21 cellular contexts compared by ENCODE assay signal in the genomic region with DNA sequence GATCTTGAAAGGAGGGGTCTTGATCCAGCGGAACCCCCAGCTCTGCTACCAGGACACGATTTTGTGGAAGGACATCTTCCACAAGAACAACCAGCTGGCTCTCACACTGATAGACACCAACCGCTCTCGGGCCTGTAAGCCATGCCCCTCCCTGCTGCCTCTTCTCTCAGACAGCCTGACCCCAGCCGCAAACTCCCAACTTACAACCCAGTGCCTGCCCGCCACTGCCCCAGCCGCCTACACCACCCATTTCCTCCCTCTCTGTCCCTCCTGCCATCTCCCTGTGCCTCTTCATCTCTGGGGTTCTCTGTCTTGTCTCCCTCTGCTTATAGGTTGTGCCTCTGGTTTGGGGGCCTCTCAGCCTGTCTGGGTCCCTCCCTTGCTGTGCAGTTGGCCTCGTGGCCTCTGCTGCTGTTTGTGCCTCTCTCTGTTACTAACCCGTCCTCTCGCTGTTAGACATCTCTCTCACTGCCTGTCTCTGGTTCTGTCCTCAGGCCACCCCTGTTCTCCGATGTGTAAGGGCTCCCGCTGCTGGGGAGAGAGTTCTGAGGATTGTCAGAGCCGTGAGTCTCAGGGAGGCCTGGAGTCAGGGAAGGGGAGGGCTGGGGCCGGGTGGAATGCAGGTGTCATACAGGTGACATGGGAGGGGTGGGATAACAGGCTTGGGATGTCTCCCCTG. TPM values are rescaled to one million over a fixed set of nuclear protein-coding genes. Genes with fewer than 3 reads are reported as not detected.
"Had no signal": no experiment of that assay in that cellular context is flagged by ENCODE, and none has a peak within 500 bp of the region (broad histone marks: within the 10 kb centered on the region; RNA-seq: fewer than 3 reads in every experiment).

No MANE protein-coding gene starts in this region.

- H3K4me1 ChIP-seq: adrenal gland had no signal

- H3K4me2 ChIP-seq: hepatocyte had no signal

- H3K4me3 Mint-ChIP-seq: activated CD4-positive, alpha-beta memory T cell treated with anti-CD3 and anti-CD28 coated beads, Interleukin-2, amount 10 ng/mL, durations not matched to agents 7 days and 5 days; activated naive CD4-positive, alpha-beta T cell treated with anti-CD3 and anti-CD28 coated beads for 36 hours; activated T-helper 17 cell treated with anti-CD3 and anti-CD28 coated beads, Interleukin-2, amount 50 U/mL, for 72 hours had no signal

- H3K27me3 ChIP-seq: adrenal gland, hepatocyte, stomach had no signal

- H2AFZ ChIP-seq: hepatocyte had no signal

- H3K4me3 ChIP-seq: adrenal gland, hepatocyte, stomach, thoracic aorta had no signal

- H3K9me3 ChIP-seq: adrenal gland, stomach, thoracic aorta had no signal

- H3K27me3 Mint-ChIP-seq: activated T-helper 17 cell treated with anti-CD3 and anti-CD28 coated beads, Interleukin-2, amount 50 U/mL, for 72 hours; naive thymus-derived CD8-positive, alpha-beta T cell had no signal

- DNase-seq: activated CD4-positive, alpha-beta memory T cell treated with anti-CD3 and anti-CD28 coated beads, Interleukin-2, amount 10 ng/mL, durations not matched to agents 7 days and 5 days; activated CD4-positive, alpha-beta T cell treated with anti-CD3 and anti-CD28 coated beads for 1 hour; activated CD8-positive, alpha-beta memory T cell treated with anti-CD3 and anti-CD28 coated beads, Interleukin-2, amount 50 U/mL, for 48 hours; activated naive CD4-positive, alpha-beta T cell treated with anti-CD3 and anti-CD28 coated beads for 36 hours; adrenal gland; caudate nucleus; cortex of kidney; effector CD8-positive, alpha-beta T cell; mammary epithelial cell; naive thymus-derived CD8-positive, alpha-beta T cell; stimulated activated CD4-positive, alpha-beta T cell treated with anti-CD3 and anti-CD28 coated beads, Interleukin-2, amount 100 ng/mL, for 24 hours; stomach; T-helper 2 cell had no signal

- H3K9me3 Mint-ChIP-seq: activated CD4-positive, alpha-beta memory T cell treated with anti-CD3 and anti-CD28 coated beads, Interleukin-2, amount 10 ng/mL, durations not matched to agents 7 days and 5 days; activated naive CD4-positive, alpha-beta T cell treated with anti-CD3 and anti-CD28 coated beads for 36 hours; activated T-helper 17 cell treated with anti-CD3 and anti-CD28 coated beads, Interleukin-2, amount 50 U/mL, for 72 hours; naive thymus-derived CD8-positive, alpha-beta T cell had no signal

- H3K36me3 ChIP-seq: adrenal gland had no signal

- H3K36me3 Mint-ChIP-seq: naive thymus-derived CD8-positive, alpha-beta T cell had no signal

- H3K27ac Mint-ChIP-seq: activated CD4-positive, alpha-beta memory T cell treated with anti-CD3 and anti-CD28 coated beads, Interleukin-2, amount 10 ng/mL, durations not matched to agents 7 days and 5 days; activated naive CD4-positive, alpha-beta T cell treated with anti-CD3 and anti-CD28 coated beads for 36 hours; activated T-helper 17 cell treated with anti-CD3 and anti-CD28 coated beads, Interleukin-2, amount 50 U/mL, for 72 hours had no signal

- H3K27ac ChIP-seq: adrenal gland, hepatocyte, stomach, thoracic aorta had no signal

- ATAC-seq: activated T-helper 17 cell treated with anti-CD3 and anti-CD28 coated beads, Interleukin-2, amount 50 U/mL, for 72 hours; naive thymus-derived CD8-positive, alpha-beta T cell; sciatic nerve had no signal

RNA-seq across cellular contexts. Expression of a gene that starts 28.3 kb away (rescaled TPM):
- total RNA-seq: mononuclear cell; naive thymus-derived CD8-positive, alpha-beta T cell; pulmonary artery endothelial cell had no signal

RNA-seq across cellular contexts. Expression of a gene that starts 41.2 kb away (rescaled TPM):
- total RNA-seq: activated CD4-positive, alpha-beta memory T cell treated with anti-CD3 and anti-CD28 coated beads, Interleukin-2, amount 10 ng/mL, durations not matched to agents 7 days and 5 days; activated naive CD4-positive, alpha-beta T cell treated with anti-CD3 and anti-CD28 coated beads for 36 hours; activated T-helper 17 cell treated with anti-CD3 and anti-CD28 coated beads, Interleukin-2, amount 50 U/mL, for 72 hours; epithelial cell of proximal tubule; mammary epithelial cell; mononuclear cell; pulmonary artery endothelial cell; urinary bladder had no signal
